ENCODE assay signal across 7 cellular contexts in genomic region chr11:118168316-118168715, GRCh38. TPM values are rescaled to one million over a fixed set of nuclear protein-coding genes. Genes with fewer than 3 reads are reported as not detected.
"Had no signal": no experiment of that assay in that cellular context is flagged by ENCODE, and none has a peak within 500 bp of the region (broad histone marks: within the 10 kb centered on the region; RNA-seq: fewer than 3 reads in every experiment).

No MANE protein-coding gene starts in this region.

- H3K4me3 ChIP-seq: GM23248, K562 had no signal

- DNase-seq: GM23248, GOT3, H9, HCEC 1CT, IMR-90 had no signal

- H3K9me3 Mint-ChIP-seq: H9 had no signal

- H2AFZ ChIP-seq: GM23248 had no signal

- ATAC-seq: K562 had no signal

- H3K27ac Mint-ChIP-seq: H9 had no signal

- H3K4me3 Mint-ChIP-seq: H9 had no signal

- H3K27ac ChIP-seq: GM23248 had no signal

RNA-seq across cellular contexts. Expression of gene SCN2B, which starts 8.1 kb away (rescaled TPM):
- total RNA-seq: GM23248, H9, HT-29, K562 had no signal

RNA-seq across cellular contexts. Expression of gene SCN4B, which starts 15.7 kb away (rescaled TPM):
- total RNA-seq: GM23248, HT-29, K562 had no signal

RNA-seq across cellular contexts. Expression of gene JAML, which starts 56.5 kb away (rescaled TPM):
- total RNA-seq: GM23248, HT-29, IMR-90 had no signal
